23 cellular contexts compared by ENCODE assay signal in the genomic region with DNA sequence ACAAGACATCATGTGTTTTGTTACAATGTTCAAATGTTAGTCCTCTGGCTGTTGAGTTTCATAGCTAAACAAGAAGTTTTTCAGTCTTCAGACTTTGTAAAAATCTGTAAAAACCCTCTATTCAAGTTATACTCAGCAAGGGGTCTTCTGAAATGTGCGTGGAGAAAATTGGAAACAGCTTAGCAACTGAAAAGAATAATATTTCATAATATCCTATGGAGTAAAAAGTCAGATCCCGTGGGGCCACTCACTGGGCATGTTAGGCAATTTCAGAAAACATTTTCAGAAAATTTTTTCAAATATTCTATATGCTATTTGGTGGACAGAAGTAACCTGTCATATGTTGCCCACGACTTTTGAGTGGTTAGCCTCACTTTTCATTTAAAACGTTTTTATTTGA.
"Had no signal": no experiment of that assay in that cellular context is flagged by ENCODE, and none has a peak within 500 bp of the region (broad histone marks: within the 10 kb centered on the region; RNA-seq: fewer than 3 reads in every experiment).

No MANE protein-coding gene starts in this region.

- H3K27me3 ChIP-seq: SJSA1 had no signal

- H3K4me1 ChIP-seq: SJSA1 had no signal

- H3K9me3 ChIP-seq: SJSA1, SK-N-SH had no signal

- H3K4me3 ChIP-seq: SJSA1 had no signal

- H3K9ac ChIP-seq: SK-N-SH had no signal

- DNase-seq: KBM-7; MV-4-11; NCI-H1092; NCI-H1105 treated with DMSO at 0.1 percent for 48 hours; NCI-H1417 treated with DMSO at 0.1 percent for 48 hours; NCI-H146; NCI-H1694 treated with DMSO at 0.1 percent for 48 hours; NCI-H1930; NCI-H2081 treated with DMSO at 0.1 percent for 48 hours; NCI-H2171; NCI-H226; NCI-H446; NCI-H510A; NCI-H524 treated with DMSO at 0.1 percent for 48 hours; NCI-H69; NCI-H774; NK-92 treated with Interleukin-12 subunit alpha and Interleukin-12 subunit beta, amount 100 ng/mL, for 24 hours; Right ventricle myocardium superior; RPMI8226; SIG-M5; SK-N-SH; SW 1271 had no signal

- H3K36me3 ChIP-seq: SJSA1 had no signal
